9 cellular contexts compared by ENCODE assay signal in the genomic region with DNA sequence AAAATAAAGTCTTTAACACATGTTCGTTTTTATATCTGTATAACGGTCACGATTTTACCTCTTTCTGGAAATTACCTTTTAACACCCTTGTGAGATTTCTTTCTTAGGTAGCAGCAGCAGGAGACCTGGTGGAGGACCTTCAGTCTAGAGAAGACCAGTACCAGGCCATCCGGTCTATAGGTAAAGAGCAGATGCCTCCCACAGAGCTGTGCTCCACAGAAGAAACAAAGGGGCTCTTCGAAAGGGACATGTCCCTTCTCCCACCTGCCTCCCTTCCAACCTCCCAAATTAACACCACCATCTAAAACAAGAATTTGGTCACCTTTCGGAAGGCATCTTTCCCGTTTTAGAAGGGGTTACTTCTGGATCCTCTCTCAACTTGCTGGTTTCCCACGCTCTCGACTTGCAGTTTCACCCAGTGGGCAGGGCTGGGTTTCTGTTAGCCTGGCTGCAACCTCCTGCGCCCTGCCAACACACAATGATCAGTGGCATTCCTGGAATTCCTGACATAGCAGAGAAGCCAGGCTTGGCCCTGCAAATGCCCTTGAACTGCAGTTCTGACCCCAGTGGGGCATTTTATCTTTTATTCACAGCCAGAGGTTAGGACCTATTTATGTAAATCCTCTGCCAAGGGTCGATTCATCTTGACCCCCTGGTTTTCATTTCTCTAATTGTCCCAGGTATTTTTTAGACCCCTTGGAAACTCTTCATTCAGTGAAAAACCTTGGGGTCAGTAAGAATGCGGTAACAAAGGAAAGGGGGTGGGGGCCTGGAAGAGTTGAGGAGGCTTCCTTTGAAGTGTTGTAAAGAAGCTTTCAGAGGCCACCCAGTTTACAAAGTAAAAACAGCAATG.
DNase-seq lines count a peak whose midpoint lies in the region; ATAC-seq, FAIRE-seq and TF ChIP-seq lines count a peak whose summit lies in the region.
"Had no signal": no experiment of that assay in that cellular context is flagged by ENCODE, and none has a peak within 500 bp of the region (broad histone marks: within the 10 kb centered on the region; RNA-seq: fewer than 3 reads in every experiment).

No MANE protein-coding gene starts in this region.

- H3K4me1 ChIP-seq in Caco-2 (peaks cover 49% of the 10 kb centered on the region), muscle layer of duodenum (ENCODE audit: control insufficient read depth in 1 of 2, insufficient read depth in 2 of 2, low read length in 2 of 2) (no peaks in the 10 kb centered on the region)

- TSS peak; percentile 84 for BruUV-seq in Caco-2 (replicated peaks; lab: Mats Ljungman, UMichigan)

- POLR2A ChIA-PET in Caco-2 (lab: Charles Lee), result interaction anchor here (0.6 to 0.7 kb wide), 2 partner anchors 11 to 40 kb away, joined by 3 read pairs; no protein-coding TSS in a partner anchor

- CTCF ChIA-PET in Caco-2 (lab: Charles Lee), result interaction anchor here (0.5 to 2.0 kb wide), 2 partner anchors 32 to 49 kb away, joined by 5 to 6 read pairs; no protein-coding TSS in a partner anchor

- peak; percentile 73 for ATAC-seq in esophagus mucosa
- no peak for ATAC-seq in natural killer cell treated with Interleukin-12 subunit alpha and Interleukin-12 subunit beta and Interleukin-15 and Interleukin-18, amount 100 ng/mL, for 72 hours

- H3K36me3 ChIP-seq in Caco-2 (ENCODE audit: control insufficient read depth, insufficient read depth, low read length), result no peaks in the 10 kb centered on the region
- H3K36me3 ChIP-seq in muscle layer of duodenum (ENCODE audit: control insufficient read depth in 1 of 2, insufficient read depth in 2 of 2, low read length in 2 of 2), result no peaks in the 10 kb centered on the region

- H3K27me3 ChIP-seq in Caco-2 (replicated peaks; ENCODE audit: control insufficient read depth, insufficient read depth, low read length) (no peaks in the 10 kb centered on the region), muscle layer of duodenum (ENCODE audit: low read depth, low read length) (no peaks in the 10 kb centered on the region)

- peak overlapping the region; percentile 72 for H3K27ac ChIP-seq in muscle layer of duodenum (ENCODE audit: low read length)

- DNase-seq in Caco-2 (peak; percentile 79 to 89), RCC 7860 (ENCODE audit: low spot score) (peak; percentile 85), KBM-7 (no peak)
- DNase-seq in stimulated activated CD4-positive, alpha-beta T cell treated with anti-CD3 and anti-CD28 coated beads, Interleukin-2, amount 100 ng/mL, for 48 hours, result no peak
- DNase-seq in natural killer cell treated with Interleukin-12 subunit alpha and Interleukin-12 subunit beta and Interleukin-15 and Interleukin-18, amount 100 ng/mL, for 72 hours (ENCODE audit: low spot score), result no peak
- no peak for DNase-seq in stimulated activated naive CD4-positive, alpha-beta T cell (lab: John Stamatoyannopoulos, UW)

- H3K4me3 Mint-ChIP-seq in Caco-2 (ENCODE audit: unreplicated experiment), result peak overlapping the region; percentile 77
- no peak overlapping the region for H3K4me3 Mint-ChIP-seq in natural killer cell treated with Interleukin-12 subunit alpha and Interleukin-12 subunit beta and Interleukin-15 and Interleukin-18, amount 100 ng/mL, for 72 hours

- intact Hi-C loops in Caco-2 (cut with micrococcal nuclease; ENCODE audit: unreplicated experiment), result loop anchor here (1.0 kb wide), 1 partner anchor 49 kb away; no protein-coding TSS in a partner anchor

- H3K9me3 Mint-ChIP-seq in Caco-2 (ENCODE audit: unreplicated experiment), result no peaks in the 10 kb centered on the region
- H3K9me3 Mint-ChIP-seq in natural killer cell treated with Interleukin-12 subunit alpha and Interleukin-12 subunit beta and Interleukin-15 and Interleukin-18, amount 100 ng/mL, for 72 hours, result no peaks in the 10 kb centered on the region

- no peak for TF ChIP-seq CTCF in Caco-2 (IDR thresholded peaks at IDR 0.05; ENCODE audit: insufficient read depth in 1 of 2, low read depth in 1 of 2, low read length in 1 of 2, severe bottlenecking in 1 of 2, unreplicated experiment in 1 of 2)

- H3K36me3 Mint-ChIP-seq in Caco-2 (ENCODE audit: insufficient read depth, unreplicated experiment), result peaks cover 21% of the 10 kb centered on the region
- H3K36me3 Mint-ChIP-seq in natural killer cell treated with Interleukin-12 subunit alpha and Interleukin-12 subunit beta and Interleukin-15 and Interleukin-18, amount 100 ng/mL, for 72 hours, result no peaks in the 10 kb centered on the region

- peaks cover 20% of the 10 kb centered on the region for H3K4me1 Mint-ChIP-seq in Caco-2 (ENCODE audit: low read depth, unreplicated experiment)
- no peaks in the 10 kb centered on the region for H3K4me1 Mint-ChIP-seq in natural killer cell treated with Interleukin-12 subunit alpha and Interleukin-12 subunit beta and Interleukin-15 and Interleukin-18, amount 100 ng/mL, for 72 hours (ENCODE audit: low read depth in 2 of 2)

- in situ Hi-C loops in KBM-7 (cut with MboI; ENCODE audit: low pct_unique_long_range_greater_than_20kb, low sequenced_read_pairs), result no loop called here

- H3K27ac Mint-ChIP-seq in Caco-2 (ENCODE audit: unreplicated experiment), result peak overlapping the region; percentile 99
- no peak overlapping the region for H3K27ac Mint-ChIP-seq in natural killer cell treated with Interleukin-12 subunit alpha and Interleukin-12 subunit beta and Interleukin-15 and Interleukin-18, amount 100 ng/mL, for 72 hours

- peak; percentile 89 for FAIRE-seq in RCC 7860 (lab: Jason Lieb, UNC)
- FAIRE-seq: colon had no signal

- H3K9me3 ChIP-seq in Caco-2 (no peaks in the 10 kb centered on the region), muscle layer of duodenum (ENCODE audit: control insufficient read depth in 1 of 2, low read length in 2 of 2) (no peaks in the 10 kb centered on the region)

- H3K27me3 Mint-ChIP-seq in Caco-2 (ENCODE audit: insufficient read depth, unreplicated experiment), result no peaks in the 10 kb centered on the region
- H3K27me3 Mint-ChIP-seq in natural killer cell treated with Interleukin-12 subunit alpha and Interleukin-12 subunit beta and Interleukin-15 and Interleukin-18, amount 100 ng/mL, for 72 hours, result peaks cover 0 to 22% of the 10 kb centered on the region in 2 donors

- H3K4me3 ChIP-seq in Caco-2 (ENCODE audit: low read depth, low read length), result peak overlapping the region; percentile 28
- no peak overlapping the region for H3K4me3 ChIP-seq in muscle layer of duodenum (ENCODE audit: low read depth in 1 of 2, low read length in 2 of 2)

Comparison
In these comparisons a context has a peak if more than half of its experiments do, and no peak if none do; other contexts are left out.
1. DNase-seq: peak in Caco-2 (2 of 2) and RCC 7860 (single experiment); none in stimulated activated CD4-positive, alpha-beta T cell treated with anti-CD3 and anti-CD28 coated beads, Interleukin-2, amount 100 ng/mL, for 48 hours (0 of 2), KBM-7 (single experiment), natural killer cell treated with Interleukin-12 subunit alpha and Interleukin-12 subunit beta and Interleukin-15 and Interleukin-18, amount 100 ng/mL, for 72 hours (single experiment) and stimulated activated naive CD4-positive, alpha-beta T cell (0 of 6).